In genomic region chr11:2778630-2779498, GRCh38 we compare ENCODE assay signal across 1 cellular context.
TF ChIP-seq lines count a peak whose summit lies in the region.

No MANE protein-coding gene starts in this region.

TF ChIP-seq in K562, 482 proteins besides CTCF, POLR2A, EP300 and RAD21 (continued from another document and continues in another):
- TF ChIP-seq, protein P1, sequence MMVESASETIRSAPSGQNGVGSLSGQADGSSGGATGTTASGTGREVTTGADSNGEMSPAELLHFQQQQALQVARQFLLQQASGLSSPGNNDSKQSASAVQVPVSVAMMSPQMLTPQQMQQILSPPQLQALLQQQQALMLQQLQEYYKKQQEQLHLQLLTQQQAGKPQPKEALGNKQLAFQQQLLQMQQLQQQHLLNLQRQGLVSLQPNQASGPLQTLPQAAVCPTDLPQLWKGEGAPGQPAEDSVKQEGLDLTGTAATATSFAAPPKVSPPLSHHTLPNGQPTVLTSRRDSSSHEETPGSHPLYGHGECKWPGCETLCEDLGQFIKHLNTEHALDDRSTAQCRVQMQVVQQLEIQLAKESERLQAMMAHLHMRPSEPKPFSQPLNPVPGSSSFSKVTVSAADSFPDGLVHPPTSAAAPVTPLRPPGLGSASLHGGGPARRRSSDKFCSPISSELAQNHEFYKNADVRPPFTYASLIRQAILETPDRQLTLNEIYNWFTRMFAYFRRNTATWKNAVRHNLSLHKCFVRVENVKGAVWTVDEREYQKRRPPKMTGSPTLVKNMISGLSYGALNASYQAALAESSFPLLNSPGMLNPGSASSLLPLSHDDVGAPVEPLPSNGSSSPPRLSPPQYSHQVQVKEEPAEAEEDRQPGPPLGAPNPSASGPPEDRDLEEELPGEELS (CRISPR knock-in tag; IDR thresholded peaks at IDR 0.05; ENCODE audit: borderline replicate concordance) = 0 out of 2 replicates have a peak, but pooled peaks have one; percentile 45
- TF ChIP-seq RBBP5 (IDR thresholded peaks at IDR 0.05; ENCODE audit: borderline replicate concordance, insufficient read depth, low read length, poor library complexity, severe bottlenecking) = peak; percentile 59
- TF ChIP-seq EGR1 (conservative IDR thresholded peaks at IDR 0.05) = 0 out of 2 replicates have a peak, but pooled peaks have one; percentile 12
- TF ChIP-seq ZNF395 (CRISPR knock-in tag; IDR thresholded peaks at IDR 0.05) = peak; percentile 94
- no peak for TF ChIP-seq SMARCA5 (IDR thresholded peaks at IDR 0.05)
- TF ChIP-seq ZNF354B (CRISPR knock-in tag; IDR thresholded peaks at IDR 0.05) = no peak
- no peak for TF ChIP-seq ZC3H11A (IDR thresholded peaks at IDR 0.05; ENCODE audit: low read depth, low read length)
- no peak for TF ChIP-seq TARDBP (IDR thresholded peaks at IDR 0.05)
- TF ChIP-seq PHTF2 (CRISPR knock-in tag; IDR thresholded peaks at IDR 0.05) = no peak
- no peak for TF ChIP-seq HDAC6 (IDR thresholded peaks at IDR 0.05; ENCODE audit: low read depth, low read length)
- no peak for TF ChIP-seq ILF3 (IDR thresholded peaks at IDR 0.05; ENCODE audit: borderline replicate concordance)
- no peak for TF ChIP-seq ZNF184 (CRISPR knock-in tag; IDR thresholded peaks at IDR 0.05)
- no peak for TF ChIP-seq ZNF589 (CRISPR knock-in tag; IDR thresholded peaks at IDR 0.05; ENCODE audit: low read depth)
- TF ChIP-seq ZNF212 (CRISPR knock-in tag; IDR thresholded peaks at IDR 0.05) = no peak
- TF ChIP-seq, protein P2, sequence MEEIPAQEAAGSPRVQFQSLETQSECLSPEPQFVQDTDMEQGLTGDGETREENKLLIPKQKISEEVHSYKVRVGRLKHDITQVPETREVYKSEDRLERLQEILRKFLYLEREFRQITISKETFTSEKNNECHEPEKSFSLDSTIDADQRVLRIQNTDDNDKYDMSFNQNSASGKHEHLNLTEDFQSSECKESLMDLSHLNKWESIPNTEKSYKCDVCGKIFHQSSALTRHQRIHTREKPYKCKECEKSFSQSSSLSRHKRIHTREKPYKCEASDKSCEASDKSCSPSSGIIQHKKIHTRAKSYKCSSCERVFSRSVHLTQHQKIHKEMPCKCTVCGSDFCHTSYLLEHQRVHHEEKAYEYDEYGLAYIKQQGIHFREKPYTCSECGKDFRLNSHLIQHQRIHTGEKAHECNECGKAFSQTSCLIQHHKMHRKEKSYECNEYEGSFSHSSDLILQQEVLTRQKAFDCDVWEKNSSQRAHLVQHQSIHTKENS (CRISPR knock-in tag; IDR thresholded peaks at IDR 0.05) = no peak
- TF ChIP-seq GABPA (tag; conservative IDR thresholded peaks at IDR 0.05; ENCODE audit: low read depth) = no peak
- TF ChIP-seq ZNF551 (CRISPR knock-in tag; IDR thresholded peaks at IDR 0.05) = no peak
- TF ChIP-seq, protein P3, sequence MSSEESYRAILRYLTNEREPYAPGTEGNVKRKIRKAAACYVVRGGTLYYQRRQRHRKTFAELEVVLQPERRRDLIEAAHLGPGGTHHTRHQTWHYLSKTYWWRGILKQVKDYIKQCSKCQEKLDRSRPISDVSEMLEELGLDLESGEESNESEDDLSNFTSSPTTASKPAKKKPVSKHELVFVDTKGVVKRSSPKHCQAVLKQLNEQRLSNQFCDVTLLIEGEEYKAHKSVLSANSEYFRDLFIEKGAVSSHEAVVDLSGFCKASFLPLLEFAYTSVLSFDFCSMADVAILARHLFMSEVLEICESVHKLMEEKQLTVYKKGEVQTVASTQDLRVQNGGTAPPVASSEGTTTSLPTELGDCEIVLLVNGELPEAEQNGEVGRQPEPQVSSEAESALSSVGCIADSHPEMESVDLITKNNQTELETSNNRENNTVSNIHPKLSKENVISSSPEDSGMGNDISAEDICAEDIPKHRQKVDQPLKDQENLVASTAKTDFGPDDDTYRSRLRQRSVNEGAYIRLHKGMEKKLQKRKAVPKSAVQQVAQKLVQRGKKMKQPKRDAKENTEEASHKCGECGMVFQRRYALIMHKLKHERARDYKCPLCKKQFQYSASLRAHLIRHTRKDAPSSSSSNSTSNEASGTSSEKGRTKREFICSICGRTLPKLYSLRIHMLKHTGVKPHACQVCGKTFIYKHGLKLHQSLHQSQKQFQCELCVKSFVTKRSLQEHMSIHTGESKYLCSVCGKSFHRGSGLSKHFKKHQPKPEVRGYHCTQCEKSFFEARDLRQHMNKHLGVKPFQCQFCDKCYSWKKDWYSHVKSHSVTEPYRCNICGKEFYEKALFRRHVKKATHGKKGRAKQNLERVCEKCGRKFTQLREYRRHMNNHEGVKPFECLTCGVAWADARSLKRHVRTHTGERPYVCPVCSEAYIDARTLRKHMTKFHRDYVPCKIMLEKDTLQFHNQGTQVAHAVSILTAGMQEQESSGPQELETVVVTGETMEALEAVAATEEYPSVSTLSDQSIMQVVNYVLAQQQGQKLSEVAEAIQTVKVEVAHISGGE (CRISPR knock-in tag; IDR thresholded peaks at IDR 0.05) = peak in 1 of 3 experiments; percentile 61; a peak in 2 of 6 replicates
- TF ChIP-seq ATF6 (CRISPR knock-in tag; IDR thresholded peaks at IDR 0.05) = no peak
- no peak for TF ChIP-seq NR1H2 (CRISPR knock-in tag; IDR thresholded peaks at IDR 0.05)
- TF ChIP-seq ZNF77 (CRISPR knock-in tag; IDR thresholded peaks at IDR 0.05) = no peak
- TF ChIP-seq PHB2 (IDR thresholded peaks at IDR 0.05; ENCODE audit: low read depth) = 0 out of 2 replicates have a peak, but pooled peaks have one; percentile 17
- no peak for TF ChIP-seq ZNF518B (CRISPR knock-in tag; IDR thresholded peaks at IDR 0.05)
- no peak for TF ChIP-seq HNRNPK (IDR thresholded peaks at IDR 0.05; ENCODE audit: low read depth, low read length, poor library complexity, severe bottlenecking)
- no peak for TF ChIP-seq DLX4 (CRISPR knock-in tag; IDR thresholded peaks at IDR 0.05)
- TF ChIP-seq, protein P4, sequence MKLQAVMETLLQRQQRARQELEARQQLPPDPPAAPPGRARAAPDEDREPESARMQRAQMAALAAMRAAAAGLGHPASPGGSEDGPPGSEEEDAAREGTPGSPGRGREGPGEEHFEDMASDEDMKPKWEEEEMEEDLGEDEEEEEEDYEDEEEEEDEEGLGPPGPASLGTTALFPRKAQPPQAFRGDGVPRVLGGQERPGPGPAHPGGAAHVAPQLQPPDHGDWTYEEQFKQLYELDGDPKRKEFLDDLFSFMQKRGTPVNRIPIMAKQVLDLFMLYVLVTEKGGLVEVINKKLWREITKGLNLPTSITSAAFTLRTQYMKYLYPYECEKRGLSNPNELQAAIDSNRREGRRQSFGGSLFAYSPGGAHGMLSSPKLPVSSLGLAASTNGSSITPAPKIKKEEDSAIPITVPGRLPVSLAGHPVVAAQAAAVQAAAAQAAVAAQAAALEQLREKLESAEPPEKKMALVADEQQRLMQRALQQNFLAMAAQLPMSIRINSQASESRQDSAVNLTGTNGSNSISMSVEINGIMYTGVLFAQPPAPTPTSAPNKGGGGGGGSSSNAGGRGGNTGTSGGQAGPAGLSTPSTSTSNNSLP (IDR thresholded peaks at IDR 0.05; ENCODE audit: borderline replicate concordance, low read depth, low read length) = no peak
- TF ChIP-seq FOXM1 (IDR thresholded peaks at IDR 0.05; ENCODE audit: low read depth) = peak; percentile 63
- no peak for TF ChIP-seq FOXM1 (CRISPR knock-in tag; IDR thresholded peaks at IDR 0.05; ENCODE audit: low read depth)
- TF ChIP-seq CBFA2T3 (IDR thresholded peaks at IDR 0.05) = peak; percentile 94
- TF ChIP-seq ETS2 (tag; IDR thresholded peaks at IDR 0.05; ENCODE audit: borderline replicate concordance, poor library complexity, severe bottlenecking) = no peak
- no peak for TF ChIP-seq HOXB6 (CRISPR knock-in tag; IDR thresholded peaks at IDR 0.05; ENCODE audit: borderline replicate concordance)
- peak; percentile 41; the same call in 1 of the 2 replicates for TF ChIP-seq PATZ1 (CRISPR knock-in tag; IDR thresholded peaks at IDR 0.05; ENCODE audit: borderline replicate concordance)
- no peak for TF ChIP-seq FOXJ3 (CRISPR knock-in tag; IDR thresholded peaks at IDR 0.05)
- no peak for TF ChIP-seq TAF1 (IDR thresholded peaks at IDR 0.05; ENCODE audit: control insufficient read depth, extremely low read depth, insufficient read depth, low read length, severe bottlenecking)
- TF ChIP-seq SFPQ (IDR thresholded peaks at IDR 0.05; ENCODE audit: low read depth, low read length) = no peak
- no peak for TF ChIP-seq CBX8 (IDR thresholded peaks at IDR 0.05; ENCODE audit: borderline replicate concordance, extremely low read depth, low read depth, low read length, poor library complexity, severe bottlenecking)
- no peak; the same call in 1 of the 2 replicates for TF ChIP-seq ZNF197 (CRISPR knock-in tag; IDR thresholded peaks at IDR 0.05; ENCODE audit: low read depth)
- no peak for TF ChIP-seq MCM7 (IDR thresholded peaks at IDR 0.05)
- TF ChIP-seq TSC22D4 (tag; IDR thresholded peaks at IDR 0.05) = no peak
- no peak for TF ChIP-seq FOXA1 (IDR thresholded peaks at IDR 0.05; ENCODE audit: borderline replicate concordance)
- TF ChIP-seq MECOM (CRISPR knock-in tag; IDR thresholded peaks at IDR 0.05) = no peak
